Comparison of ENCODE assay signal across 8 cellular contexts in the genomic region with DNA sequence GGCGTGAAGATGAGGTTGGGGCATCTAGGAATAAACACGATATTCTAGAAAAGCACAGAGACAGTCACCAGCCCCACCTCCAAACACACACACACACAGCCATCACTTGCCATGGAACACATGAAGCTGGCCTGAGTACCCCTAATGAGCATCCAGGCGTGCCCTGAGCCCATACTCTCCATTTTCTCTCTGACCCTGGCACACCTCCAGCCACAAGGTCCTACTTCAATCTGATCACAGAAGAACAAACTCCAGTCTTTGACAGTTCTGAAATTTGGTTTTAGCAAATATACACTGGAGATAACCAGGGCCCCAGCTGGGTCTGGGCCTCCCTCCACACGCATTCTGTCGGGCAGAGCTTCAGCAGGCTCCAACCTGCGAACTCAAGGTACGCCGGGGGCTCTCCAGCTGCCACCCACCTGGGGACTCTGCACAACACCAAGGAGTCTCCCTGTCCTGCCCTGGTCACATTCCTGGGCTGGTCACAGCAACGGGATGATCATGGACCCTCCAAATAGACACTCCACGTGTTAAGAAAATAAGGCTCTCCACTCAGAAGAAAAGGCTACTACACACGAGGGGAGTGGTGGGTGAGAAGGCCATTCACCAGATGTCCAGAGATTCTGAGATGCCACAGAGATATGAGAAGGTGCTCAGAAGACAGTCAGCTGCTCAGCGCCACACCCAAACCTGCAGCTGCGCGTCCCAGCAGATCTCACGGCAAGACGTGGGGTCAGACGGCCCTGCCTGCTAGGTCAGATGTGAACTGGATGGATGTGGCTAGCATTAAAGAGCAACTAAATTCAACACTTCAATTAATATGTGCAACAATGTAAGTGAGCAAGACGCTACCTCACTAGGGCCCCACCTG.
DNase-seq lines count a peak whose midpoint lies in the region; ATAC-seq and TF ChIP-seq lines count a peak whose summit lies in the region.

No MANE protein-coding gene starts in this region.

- peaks cover 69% of the 10 kb centered on the region for H3K4me1 Mint-ChIP-seq in activated naive CD4-positive, alpha-beta T cell treated with anti-CD3 and anti-CD28 coated beads, Interleukin-2, amount 10 ng/mL, durations not matched to agents 7 days and 5 days
- peaks cover 52 to 62% of the 10 kb centered on the region in 2 donors for H3K4me1 Mint-ChIP-seq in effector memory CD8-positive, alpha-beta T cell (ENCODE audit: low read depth in 2 of 2)
- H3K4me1 Mint-ChIP-seq in stimulated activated memory B cell treated with anti-CD40 and anti-IgM and Interleukin-4, amounts not matched to agents 10 μg/mL and 1 μg/mL and 100 μg/mL, for 72 hours, result peaks cover 80% of the 10 kb centered on the region

- CTCF ChIA-PET in activated naive CD4-positive, alpha-beta T cell treated with anti-CD3 and anti-CD28 coated beads, Interleukin-2, amount 10 ng/mL, durations not matched to agents 7 days and 5 days (lab: Charles Lee), result interaction anchor here (1.1 to 3.2 kb wide), 6 partner anchors 12 to 56 kb away, joined by 3 to 45 read pairs (median 4); a partner anchor contains a TSS
- CTCF ChIA-PET in GM10248 (lab: Yijun Ruan, JAX), result interaction anchor here (0.7 to 6.8 kb wide), 10 partner anchors 9 to 42 kb away, joined by 3 to 83 read pairs (median 5); a partner anchor contains a TSS

- no peak for DNase-seq in activated naive CD4-positive, alpha-beta T cell treated with anti-CD3 and anti-CD28 coated beads, Interleukin-2, amount 10 ng/mL, durations not matched to agents 7 days and 5 days
- DNase-seq in activated naive CD4-positive, alpha-beta T cell treated with Interleukin-2 at 50 U/mL for 16 hours, result no peak
- DNase-seq in effector memory CD8-positive, alpha-beta T cell, result no peak
- DNase-seq in GM10248 (ENCODE audit: extremely low spot score) (no peak), SHP77 (lab: John Stamatoyannopoulos, UW) (no peak)
- no peak for DNase-seq in stimulated activated CD4-positive, alpha-beta T cell treated with anti-CD3 and anti-CD28 coated beads, Interleukin-2, amount 100 ng/mL, for 24 hours

- no peak for TF ChIP-seq CTCF in GM10248 (IDR thresholded peaks at IDR 0.05; ENCODE audit: control extremely low read depth, extremely low read depth, low read depth, missing control alignments)

- ATAC-seq in HG03521 (IDR thresholded peaks at IDR 0.05; ENCODE audit: unreplicated experiment), result peak; percentile 9
- ATAC-seq in effector memory CD8-positive, alpha-beta T cell (replicated peaks), result no peak
- ATAC-seq in stimulated activated memory B cell treated with anti-CD40 and anti-IgM and Interleukin-4, amounts not matched to agents 10 μg/mL and 1 μg/mL and 100 μg/mL, for 72 hours, result peak; percentile 40

- H3K9me3 Mint-ChIP-seq in activated naive CD4-positive, alpha-beta T cell treated with anti-CD3 and anti-CD28 coated beads, Interleukin-2, amount 10 ng/mL, durations not matched to agents 7 days and 5 days, result no peaks in the 10 kb centered on the region
- H3K9me3 Mint-ChIP-seq in effector memory CD8-positive, alpha-beta T cell, result no peaks in the 10 kb centered on the region
- H3K9me3 Mint-ChIP-seq in stimulated activated memory B cell treated with anti-CD40 and anti-IgM and Interleukin-4, amounts not matched to agents 10 μg/mL and 1 μg/mL and 100 μg/mL, for 72 hours, result no peaks in the 10 kb centered on the region

- H3K27me3 Mint-ChIP-seq in activated naive CD4-positive, alpha-beta T cell treated with anti-CD3 and anti-CD28 coated beads, Interleukin-2, amount 10 ng/mL, durations not matched to agents 7 days and 5 days, result no peaks in the 10 kb centered on the region
- H3K27me3 Mint-ChIP-seq in effector memory CD8-positive, alpha-beta T cell, result no peaks in the 10 kb centered on the region
- H3K27me3 Mint-ChIP-seq in stimulated activated memory B cell treated with anti-CD40 and anti-IgM and Interleukin-4, amounts not matched to agents 10 μg/mL and 1 μg/mL and 100 μg/mL, for 72 hours, result no peaks in the 10 kb centered on the region

- peak overlapping the region; percentile 49 for H3K4me3 Mint-ChIP-seq in activated naive CD4-positive, alpha-beta T cell treated with anti-CD3 and anti-CD28 coated beads, Interleukin-2, amount 10 ng/mL, durations not matched to agents 7 days and 5 days
- H3K4me3 Mint-ChIP-seq in effector memory CD8-positive, alpha-beta T cell, result peak overlapping the region; percentile 52 to 54
- peak overlapping the region; percentile 66 for H3K4me3 Mint-ChIP-seq in stimulated activated memory B cell treated with anti-CD40 and anti-IgM and Interleukin-4, amounts not matched to agents 10 μg/mL and 1 μg/mL and 100 μg/mL, for 72 hours

- peaks cover 6% of the 10 kb centered on the region for H3K36me3 Mint-ChIP-seq in activated naive CD4-positive, alpha-beta T cell treated with anti-CD3 and anti-CD28 coated beads, Interleukin-2, amount 10 ng/mL, durations not matched to agents 7 days and 5 days
- H3K36me3 Mint-ChIP-seq in effector memory CD8-positive, alpha-beta T cell (ENCODE audit: insufficient read depth), result peaks cover 20% of the 10 kb centered on the region
- peaks cover 6% of the 10 kb centered on the region for H3K36me3 Mint-ChIP-seq in stimulated activated memory B cell treated with anti-CD40 and anti-IgM and Interleukin-4, amounts not matched to agents 10 μg/mL and 1 μg/mL and 100 μg/mL, for 72 hours

- POLR2A ChIA-PET in GM10248 (lab: Yijun Ruan, JAX), result interaction anchor here (0.9 to 2.9 kb wide), 7 partner anchors 9 to 27 kb away, joined by 4 to 44 read pairs (median 12); a partner anchor contains a TSS

- peak overlapping the region; percentile 91 for H3K27ac Mint-ChIP-seq in activated naive CD4-positive, alpha-beta T cell treated with anti-CD3 and anti-CD28 coated beads, Interleukin-2, amount 10 ng/mL, durations not matched to agents 7 days and 5 days
- H3K27ac Mint-ChIP-seq in effector memory CD8-positive, alpha-beta T cell, result peak overlapping the region; percentile 88 to 90
- peak overlapping the region; percentile 89 for H3K27ac Mint-ChIP-seq in stimulated activated memory B cell treated with anti-CD40 and anti-IgM and Interleukin-4, amounts not matched to agents 10 μg/mL and 1 μg/mL and 100 μg/mL, for 72 hours
